In genomic region chr2:141381946-141382345, GRCh38 we compare ENCODE assay signal across 15 cellular contexts.
DNase-seq lines count a peak whose midpoint lies in the region; ATAC-seq and TF ChIP-seq lines count a peak whose summit lies in the region.
"Had no signal": no experiment of that assay in that cellular context is flagged by ENCODE, and none has a peak within 500 bp of the region (broad histone marks: within the 10 kb centered on the region; RNA-seq: fewer than 3 reads in every experiment).

No MANE protein-coding gene starts in this region.

- DNase-seq in G401 (ENCODE audit: low spot score), result peak; percentile 62
- no peak for DNase-seq in central memory CD8-positive, alpha-beta T cell (ENCODE audit: low spot score in 2 of 2)
- peak; percentile 22 for DNase-seq in medulla oblongata (ENCODE audit: extremely low spot score)
- DNase-seq in progenitor cell of endocrine pancreas (ENCODE audit: low spot score, unreplicated experiment), result no peak
- no peak for DNase-seq in inferior parietal cortex (ENCODE audit: extremely low spot score)
- DNase-seq in mesenteric fat pad (ENCODE audit: low spot score), result no peak
- DNase-seq: Calu3; CD8-positive, alpha-beta T cell; DMS79 treated with DMSO at 0.1 percent for 48 hours; EL; GM23248; HCEC 1CT; IMR-90 had no signal

- H3K9me3 Mint-ChIP-seq in central memory CD8-positive, alpha-beta T cell, result peaks cover 28% of the 10 kb centered on the region
- H3K9me3 Mint-ChIP-seq in progenitor cell of endocrine pancreas (ENCODE audit: low read depth), result peaks cover 9% of the 10 kb centered on the region

- in situ Hi-C loops in G401 (cut with HindIII; ENCODE audit: low sequenced_read_pairs), result no loop called here

- H3K27ac Mint-ChIP-seq in central memory CD8-positive, alpha-beta T cell (ENCODE audit: low read depth), result peak overlapping the region; percentile 23
- H3K27ac Mint-ChIP-seq in progenitor cell of endocrine pancreas, result peak overlapping the region; percentile 65
- H3K27ac Mint-ChIP-seq: B cell; CD8-positive, alpha-beta T cell had no signal

- no peaks in the 10 kb centered on the region for H3K36me3 Mint-ChIP-seq in central memory CD8-positive, alpha-beta T cell (ENCODE audit: insufficient read depth)
- H3K36me3 Mint-ChIP-seq in progenitor cell of endocrine pancreas (ENCODE audit: insufficient read depth), result no peaks in the 10 kb centered on the region
- H3K36me3 Mint-ChIP-seq: CD8-positive, alpha-beta T cell had no signal

- H3K4me3 Mint-ChIP-seq in central memory CD8-positive, alpha-beta T cell, result no peak overlapping the region
- H3K4me3 Mint-ChIP-seq in progenitor cell of endocrine pancreas (ENCODE audit: low read depth), result no peak overlapping the region
- H3K4me3 Mint-ChIP-seq: B cell; CD8-positive, alpha-beta T cell had no signal

- H3K4me1 Mint-ChIP-seq in central memory CD8-positive, alpha-beta T cell, result no peaks in the 10 kb centered on the region
- H3K4me1 Mint-ChIP-seq in progenitor cell of endocrine pancreas (ENCODE audit: low read depth), result peaks cover 17% of the 10 kb centered on the region
- H3K4me1 Mint-ChIP-seq: B cell had no signal

- no peak for TF ChIP-seq CTCF in progenitor cell of endocrine pancreas (IDR thresholded peaks at IDR 0.05; ENCODE audit: unreplicated experiment)

- ATAC-seq in central memory CD8-positive, alpha-beta T cell (replicated peaks; ENCODE audit: extremely low read depth, poor library complexity, severe bottlenecking), result no peak
- no peak for ATAC-seq in HG02981 (IDR thresholded peaks at IDR 0.05; ENCODE audit: unreplicated experiment)
- ATAC-seq: CD8-positive, alpha-beta T cell had no signal

- no peaks in the 10 kb centered on the region for H3K27me3 Mint-ChIP-seq in central memory CD8-positive, alpha-beta T cell
- H3K27me3 Mint-ChIP-seq in progenitor cell of endocrine pancreas, result no peaks in the 10 kb centered on the region
- H3K27me3 Mint-ChIP-seq: B cell had no signal

Comparison
In these comparisons a context has a peak if more than half of its experiments do, and no peak if none do; other contexts are left out.
1. DNase-seq: peak in G401 (single experiment) and medulla oblongata (single experiment); none in central memory CD8-positive, alpha-beta T cell (0 of 2), progenitor cell of endocrine pancreas (single experiment), inferior parietal cortex (single experiment) and mesenteric fat pad (single experiment).